In the genomic region with DNA sequence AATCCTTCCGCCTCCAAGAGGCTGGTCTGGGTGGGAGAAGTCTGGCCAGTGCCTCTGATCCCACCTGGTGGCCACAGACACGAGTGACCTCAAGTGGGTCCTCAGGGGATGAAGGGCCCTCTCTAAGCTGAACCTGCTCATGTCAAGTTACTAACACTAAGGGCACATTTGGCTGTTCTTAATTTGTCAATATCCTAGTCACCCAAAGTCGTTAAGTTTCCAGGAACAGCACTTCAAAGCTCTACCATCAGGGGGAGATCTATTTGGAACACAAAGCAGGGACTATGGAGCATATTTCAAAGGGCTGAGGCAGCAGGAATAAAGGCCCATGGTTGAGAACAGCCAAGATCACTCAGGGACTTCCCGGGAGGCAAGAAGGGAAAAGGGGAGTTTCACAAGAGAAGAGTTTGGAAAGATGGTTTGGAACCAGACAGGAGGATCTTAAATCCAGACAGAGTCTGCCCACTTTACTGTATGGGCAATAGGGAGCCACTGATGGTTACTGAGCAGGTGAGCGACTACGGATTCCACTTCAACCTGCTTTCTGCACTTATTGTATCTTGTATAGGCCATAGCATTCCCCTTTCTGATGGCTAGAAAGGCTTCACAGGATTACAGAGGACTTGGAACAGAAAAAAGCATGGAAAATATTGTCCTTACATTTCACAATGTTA, we compare ENCODE assay signal across 11 cellular contexts.
A peak's percentile ranks its signal among the peaks of the same experiment; 100 is the strongest.
DNase-seq lines count a peak whose midpoint lies in the region; ATAC-seq and TF ChIP-seq lines count a peak whose summit lies in the region.
"Had no signal": no experiment of that assay in that cellular context is flagged by ENCODE, and none has a peak within 500 bp of the region (broad histone marks: within the 10 kb centered on the region; RNA-seq: fewer than 3 reads in every experiment).

No MANE protein-coding gene starts in this region.

- no peak overlapping the region for H2AFZ ChIP-seq in Loucy (ENCODE audit: low read length)

- DNase-seq in cardiac fibroblast (ENCODE audit: low read depth in 2 of 2) (peak in 1 of 2 donors; percentile 41), nephron progenitor cell (no peak), HPDE6-E6E7 (ENCODE audit: extremely low spot score) (no peak), middle frontal gyrus (ENCODE audit: extremely low spot score, low spot score) (no peak)
- DNase-seq in stimulated activated naive CD8-positive, alpha-beta T cell treated with anti-CD3 and anti-CD28 coated beads, Interleukin-15, Interleukin-2, amounts not matched to agents 100 U/mL and 50 U/mL, for 24 hours = no peak
- DNase-seq: anterior cingulate cortex, KBM-7, NCI-H69, T-helper 2 cell had no signal

- H3K27me3 Mint-ChIP-seq in nephron progenitor cell (ENCODE audit: low read depth, poor library complexity) = peaks cover 15% of the 10 kb centered on the region

- no peak for ATAC-seq in stimulated activated naive CD8-positive, alpha-beta T cell treated with anti-CD3 and anti-CD28 coated beads, Interleukin-15, Interleukin-2, amounts not matched to agents 100 U/mL and 50 U/mL, for 24 hours

- no peak overlapping the region for H3K9ac ChIP-seq in Loucy (ENCODE audit: low read depth, low read length, poor library complexity, severe bottlenecking)

- no peaks in the 10 kb centered on the region for H3K79me2 ChIP-seq in Loucy (ENCODE audit: insufficient read depth, low read length)

- H3K9me3 ChIP-seq in Loucy (ENCODE audit: insufficient read depth, low read depth, low read length) = no peaks in the 10 kb centered on the region

- H3K27ac Mint-ChIP-seq in nephron progenitor cell = no peak overlapping the region

- peaks cover 23% of the 10 kb centered on the region for H3K4me1 Mint-ChIP-seq in nephron progenitor cell

- H3K4me3 Mint-ChIP-seq in nephron progenitor cell = no peak overlapping the region

- H3K27me3 ChIP-seq in Loucy (ENCODE audit: insufficient read depth, low read length, poor library complexity, severe bottlenecking) = no peaks in the 10 kb centered on the region

- no peak overlapping the region for H3K4me2 ChIP-seq in Loucy (ENCODE audit: low read depth, low read length, poor library complexity, severe bottlenecking)

- peaks cover 4% of the 10 kb centered on the region for H3K9me3 Mint-ChIP-seq in nephron progenitor cell

- no peaks in the 10 kb centered on the region for H3K36me3 Mint-ChIP-seq in nephron progenitor cell (ENCODE audit: low read depth)

- H3K4me3 ChIP-seq in Loucy (ENCODE audit: low read length, poor library complexity, severe bottlenecking) (no peak overlapping the region), cardiac fibroblast (replicated peaks in 1 of 2; ENCODE audit: low read depth in 2 of 2, low read length in 2 of 2) (no peak overlapping the region)

- H3K4me1 ChIP-seq in Loucy (ENCODE audit: insufficient read depth, low read length, poor library complexity, severe bottlenecking) = no peaks in the 10 kb centered on the region

- TF ChIP-seq CTCF in GM12872 (IDR thresholded peaks at IDR 0.05; ENCODE audit: insufficient read depth, low read depth, low read length) (peak; percentile 39; the same call in 2 of the 3 replicates), Loucy (conservative IDR thresholded peaks at IDR 0.05; ENCODE audit: low read length) (peak; percentile 50), cardiac fibroblast (IDR thresholded peaks at IDR 0.05; ENCODE audit: low read depth, low read length) (peak; percentile 46), nephron progenitor cell (IDR thresholded peaks at IDR 0.05) (peak; percentile 30)

- H3K9me2 ChIP-seq in Loucy (replicated peaks; ENCODE audit: low read depth, low read length) = no peaks in the 10 kb centered on the region

- H4K20me1 ChIP-seq in Loucy (ENCODE audit: insufficient read depth, low read length, poor library complexity, severe bottlenecking) = no peaks in the 10 kb centered on the region

- H3F3A ChIP-seq in Loucy (ENCODE audit: low read depth) = no peaks in the 10 kb centered on the region

- no peaks in the 10 kb centered on the region for H3K36me3 ChIP-seq in Loucy (ENCODE audit: insufficient read depth, low read length)
